1 cellular context compared by ENCODE assay signal in the genomic region with DNA sequence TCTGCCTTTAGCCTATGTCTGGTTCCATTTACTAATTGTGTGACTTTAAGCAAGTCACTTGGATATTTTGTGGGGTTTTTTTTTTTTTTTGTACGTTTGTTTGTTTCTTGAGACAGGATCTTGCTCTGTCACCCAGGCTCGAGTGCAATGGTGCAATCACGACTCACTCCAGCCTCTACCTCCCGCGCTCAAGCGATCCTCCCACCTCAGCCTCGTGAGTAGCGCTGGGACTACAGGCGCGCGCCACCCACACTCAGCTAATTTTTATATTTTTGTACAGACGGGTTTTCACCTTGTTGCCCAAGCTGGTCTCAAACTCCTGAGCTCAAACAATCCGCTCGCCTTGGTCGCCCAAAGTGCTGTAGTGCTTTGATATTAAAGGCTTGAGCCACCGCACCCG.
TF ChIP-seq lines count a peak whose summit lies in the region.

No MANE protein-coding gene starts in this region.

TF ChIP-seq in HepG2, 621 proteins besides CTCF, POLR2A, EP300 and RAD21:
- TF ChIP-seq, protein P1, sequence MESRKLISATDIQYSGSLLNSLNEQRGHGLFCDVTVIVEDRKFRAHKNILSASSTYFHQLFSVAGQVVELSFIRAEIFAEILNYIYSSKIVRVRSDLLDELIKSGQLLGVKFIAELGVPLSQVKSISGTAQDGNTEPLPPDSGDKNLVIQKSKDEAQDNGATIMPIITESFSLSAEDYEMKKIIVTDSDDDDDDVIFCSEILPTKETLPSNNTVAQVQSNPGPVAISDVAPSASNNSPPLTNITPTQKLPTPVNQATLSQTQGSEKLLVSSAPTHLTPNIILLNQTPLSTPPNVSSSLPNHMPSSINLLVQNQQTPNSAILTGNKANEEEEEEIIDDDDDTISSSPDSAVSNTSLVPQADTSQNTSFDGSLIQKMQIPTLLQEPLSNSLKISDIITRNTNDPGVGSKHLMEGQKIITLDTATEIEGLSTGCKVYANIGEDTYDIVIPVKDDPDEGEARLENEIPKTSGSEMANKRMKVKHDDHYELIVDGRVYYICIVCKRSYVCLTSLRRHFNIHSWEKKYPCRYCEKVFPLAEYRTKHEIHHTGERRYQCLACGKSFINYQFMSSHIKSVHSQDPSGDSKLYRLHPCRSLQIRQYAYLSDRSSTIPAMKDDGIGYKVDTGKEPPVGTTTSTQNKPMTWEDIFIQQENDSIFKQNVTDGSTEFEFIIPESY (CRISPR knock-in tag; IDR thresholded peaks at IDR 0.05), result peak; percentile 53; the same call in 1 of the 2 replicates
- no peak for TF ChIP-seq SPEN (CRISPR knock-in tag; IDR thresholded peaks at IDR 0.05; ENCODE audit: low read depth)
